ENCODE assay signal across 15 cellular contexts in genomic region chr6:74967821-74968220, GRCh38.
"Had no signal": no experiment of that assay in that cellular context is flagged by ENCODE, and none has a peak within 500 bp of the region (broad histone marks: within the 10 kb centered on the region; RNA-seq: fewer than 3 reads in every experiment).

No MANE protein-coding gene starts in this region.

- H3K9me3 ChIP-seq: suprapubic skin had no signal

- DNase-seq: activated CD4-positive, alpha-beta T cell treated with anti-CD3 and anti-CD28 coated beads, Interleukin-2, amount 50 U/mL, for 1 hour; activated T-cell treated with anti-CD3 and anti-CD28 coated beads, Interleukin-2, amount 50 U/mL, for 1 hour; amygdala; cerebellar nuclear complex; dermis blood vessel endothelial cell; head of caudate nucleus; left ventricle myocardium inferior; mesendoderm; occipital lobe; stimulated activated CD4-positive, alpha-beta T cell treated with anti-CD3 and anti-CD28 coated beads, Interleukin-2, amount 100 ng/mL, for 24 hours; stimulated activated naive CD4-positive, alpha-beta T cell treated with Interleukin-2 at 50 U/mL for 16 hours; T-helper 2 cell had no signal

- FAIRE-seq: islet of Langerhans had no signal

- H3K36me3 ChIP-seq: left ventricle myocardium inferior, suprapubic skin had no signal

- H3K27me3 ChIP-seq: suprapubic skin had no signal

- H3K27ac ChIP-seq: left ventricle myocardium inferior, suprapubic skin had no signal

- H3K4me1 ChIP-seq: left ventricle myocardium inferior, suprapubic skin had no signal

- H3K4me3 ChIP-seq: left ventricle myocardium inferior, suprapubic skin had no signal

- ATAC-seq: sciatic nerve had no signal
